ENCODE assay signal across 16 cellular contexts in genomic region chr10:23375366-23375765, GRCh38. TPM values are rescaled to one million over a fixed set of nuclear protein-coding genes. Genes with fewer than 3 reads are reported as not detected.
DNase-seq lines count a peak whose midpoint lies in the region; ATAC-seq and TF ChIP-seq lines count a peak whose summit lies in the region.
"Had no signal": no experiment of that assay in that cellular context is flagged by ENCODE, and none has a peak within 500 bp of the region (broad histone marks: within the 10 kb centered on the region; RNA-seq: fewer than 3 reads in every experiment).

No MANE protein-coding gene starts in this region.

- H3K9me3 Mint-ChIP-seq in dendritic cell treated with granulocyte-macrophage colony-stimulating factor and Interleukin-4, amounts not matched to agents 40 ng/mL and 50 ng/mL, for 4 days: no peaks in the 10 kb centered on the region

- H3K27ac ChIP-seq in RWPE2 (ENCODE audit: poor library complexity, severe bottlenecking) (peak overlapping the region; percentile 48), upper lobe of left lung (no peak overlapping the region), ovary (no peak overlapping the region)
- H3K27ac ChIP-seq: SK-N-MC had no signal

- H3K36me3 Mint-ChIP-seq in dendritic cell treated with granulocyte-macrophage colony-stimulating factor and Interleukin-4, amounts not matched to agents 40 ng/mL and 50 ng/mL, for 4 days (ENCODE audit: low read depth): no peaks in the 10 kb centered on the region
- H3K36me3 Mint-ChIP-seq: CD14-positive monocyte had no signal

- H3K27me3 Mint-ChIP-seq in dendritic cell treated with granulocyte-macrophage colony-stimulating factor and Interleukin-4, amounts not matched to agents 40 ng/mL and 50 ng/mL, for 4 days: peaks cover 8% of the 10 kb centered on the region

- H3K4me1 ChIP-seq in RWPE2 (ENCODE audit: insufficient read depth, poor library complexity, severe bottlenecking) (peaks cover 26% of the 10 kb centered on the region), upper lobe of left lung (peaks cover 0 to 1% (median 0%) of the 10 kb centered on the region in 4 donors), ovary (ENCODE audit: insufficient read depth) (no peaks in the 10 kb centered on the region)

- no peak overlapping the region for H3K4me3 Mint-ChIP-seq in dendritic cell treated with granulocyte-macrophage colony-stimulating factor and Interleukin-4, amounts not matched to agents 40 ng/mL and 50 ng/mL, for 4 days
- H3K4me3 Mint-ChIP-seq: CD14-positive monocyte had no signal

- H3K27ac Mint-ChIP-seq in dendritic cell treated with granulocyte-macrophage colony-stimulating factor and Interleukin-4, amounts not matched to agents 40 ng/mL and 50 ng/mL, for 4 days: peak overlapping the region; percentile 84

- H3K36me3 ChIP-seq in RWPE2 (ENCODE audit: low read depth) (no peaks in the 10 kb centered on the region), upper lobe of left lung (no peaks in the 10 kb centered on the region), ovary (no peaks in the 10 kb centered on the region)

- TF ChIP-seq POLR2A in upper lobe of left lung (IDR thresholded peaks at IDR 0.05) (no peak), ovary (IDR thresholded peaks at IDR 0.05) (no peak)

- H3K27me3 ChIP-seq in RWPE2 (ENCODE audit: insufficient read depth, poor library complexity, severe bottlenecking) (no peaks in the 10 kb centered on the region), upper lobe of left lung (no peaks in the 10 kb centered on the region), ovary (no peaks in the 10 kb centered on the region)

- TF ChIP-seq CTCF in RWPE2 (IDR thresholded peaks at IDR 0.05; ENCODE audit: poor library complexity, severe bottlenecking) (no peak), upper lobe of left lung (IDR thresholded peaks at IDR 0.05) (no peak), ovary (IDR thresholded peaks at IDR 0.05) (no peak)

- H3K4me1 Mint-ChIP-seq in dendritic cell treated with granulocyte-macrophage colony-stimulating factor and Interleukin-4, amounts not matched to agents 40 ng/mL and 50 ng/mL, for 4 days (ENCODE audit: low read depth): peaks cover 42% of the 10 kb centered on the region

- H3K9me3 ChIP-seq in RWPE2 (ENCODE audit: severe bottlenecking): peaks cover 5% of the 10 kb centered on the region
- H3K9me3 ChIP-seq in upper lobe of left lung: no peaks in the 10 kb centered on the region
- no peaks in the 10 kb centered on the region for H3K9me3 ChIP-seq in ovary

- DNase-seq in ELF-1 (ENCODE audit: low read depth, low spot score) (peak; percentile 46), RWPE2 (ENCODE audit: low spot score) (no peak), renal cortical epithelial cell (ENCODE audit: low read depth) (peak; percentile 73), upper lobe of left lung (no peak), ovary (no peak), DMS153 treated with DMSO at 0.1 percent for 48 hours (lab: John Stamatoyannopoulos, UW; ENCODE audit: unreplicated experiment) (no peak)
- DNase-seq: ACHN, DND-41, NCI-H1417 treated with DMSO at 0.1 percent for 48 hours, NCI-H187 treated with DMSO at 0.1 percent for 48 hours, NCI-H345, NCI-H526 had no signal

- intact Hi-C loops in dendritic cell treated with granulocyte-macrophage colony-stimulating factor and Interleukin-4, amounts not matched to agents 40 ng/mL and 50 ng/mL, for 4 days (cut with micrococcal nuclease): no loop called here
- intact Hi-C loops in ovary (cut with DNase I): no loop called here

- H3K4me3 ChIP-seq in RWPE2 (ENCODE audit: severe bottlenecking): no peak overlapping the region
- H3K4me3 ChIP-seq in upper lobe of left lung: no peak overlapping the region
- no peak overlapping the region for H3K4me3 ChIP-seq in ovary
- H3K4me3 ChIP-seq: K562, SK-N-MC had no signal

- WGBS in upper lobe of left lung, 2 donors: 94 to 100% methylated on average over 4 of the region's 4 CpGs
- WGBS in ovary, 3 donors: 88 to 92% (median 92%) methylated on average over 4 of the region's 4 CpGs

- peak; percentile 33; the same call in 2 of the 3 replicates for ATAC-seq in RWPE2 (ENCODE audit: low read depth)
- no peak for ATAC-seq in upper lobe of left lung (ENCODE audit: low FRiP score in 2 of 2)
- ATAC-seq: K562 had no signal

- no peak for TF ChIP-seq EP300 in upper lobe of left lung (IDR thresholded peaks at IDR 0.05)
- TF ChIP-seq EP300 in ovary (IDR thresholded peaks at IDR 0.05): no peak

RNA-seq across cellular contexts. Expression of gene C10orf67, which starts 30.8 kb away (rescaled TPM):
- total RNA-seq in renal cortical epithelial cell: 0.35 and 0.55 TPM in 2 replicates
- 1 to 10 TPM; 1.7 to 7.3 (median 4.2) TPM for total RNA-seq in upper lobe of left lung
- 1 to 10 TPM in 1 of 7 donors, under 1 TPM in 6; 0.13 to 1.0 (median 0.35) TPM for total RNA-seq in ovary
- under 1 TPM; 0.08 to 0.25 TPM for polyA plus RNA-seq in ovary
- total RNA-seq: K562 had no signal
- polyA plus RNA-seq: CD14-positive monocyte, K562 had no signal

Comparison
In these comparisons a context has a peak if more than half of its experiments do, and no peak if none do; other contexts are left out.
1. DNase-seq: peak in ELF-1 (single experiment) and renal cortical epithelial cell (single experiment); none in RWPE2 (single experiment), upper lobe of left lung (0 of 2), ovary (0 of 5) and DMS153 treated with DMSO at 0.1 percent for 48 hours (single experiment).